In the genomic region with DNA sequence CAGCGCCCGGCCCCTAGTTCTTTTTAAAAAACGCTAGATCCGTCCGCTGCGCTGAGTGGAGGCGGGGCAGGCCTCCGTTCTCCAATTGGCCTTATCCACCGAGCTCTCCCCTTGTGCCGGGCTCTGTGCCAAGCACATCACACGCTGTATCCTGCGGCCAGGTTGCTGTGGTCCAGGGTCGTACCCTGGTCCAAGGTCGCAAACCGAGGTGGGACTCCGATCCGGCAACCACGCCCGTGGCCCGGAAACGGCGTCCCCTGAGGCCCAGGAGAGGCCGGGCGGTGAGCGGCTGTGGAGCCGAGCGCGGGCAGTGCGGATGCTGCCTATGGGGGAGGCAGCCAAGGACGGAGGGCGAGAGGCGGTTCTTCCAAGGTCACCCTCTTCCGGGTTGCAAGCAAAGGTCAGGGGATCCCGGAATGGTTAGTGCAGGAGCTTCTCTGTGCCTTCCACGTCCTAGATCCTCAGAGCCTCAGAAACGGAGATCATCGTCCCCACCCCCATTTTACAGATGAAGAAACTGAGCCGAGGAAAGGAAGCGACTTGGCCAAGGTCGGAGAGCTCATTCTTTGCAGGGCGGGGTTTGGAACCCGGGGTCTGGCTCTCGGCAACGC, we compare ENCODE assay signal across 8 cellular contexts.
DNase-seq lines count a peak whose midpoint lies in the region; ATAC-seq and TF ChIP-seq lines count a peak whose summit lies in the region.

No MANE protein-coding gene starts in this region.

- H3K27me3 Mint-ChIP-seq in naive thymus-derived CD4-positive, alpha-beta T cell = peaks cover 0 to 22% (median 0%) of the 10 kb centered on the region in 5 donors

- peak overlapping the region in 7 of 9 donors; percentile 13 to 80 (median 67) for H3K27ac Mint-ChIP-seq in naive thymus-derived CD4-positive, alpha-beta T cell

- H3K9me3 Mint-ChIP-seq in naive thymus-derived CD4-positive, alpha-beta T cell = peaks cover 0 to 5% (median 0%) of the 10 kb centered on the region in 11 donors

- CTCF ChIA-PET in AG04449 (lab: Yijun Ruan, JAX) = interaction anchor here (0.7 to 2.6 kb wide), 5 partner anchors 12 to 106 kb away, joined by 3 to 12 read pairs (median 7); no protein-coding TSS in a partner anchor
- CTCF ChIA-PET in naive thymus-derived CD4-positive, alpha-beta T cell (lab: Charles Lee) = interaction anchor here (0.9 kb wide), 1 partner anchor 32 kb away, joined by 3 read pairs; no protein-coding TSS in a partner anchor

- H3K4me1 ChIP-seq in naive thymus-derived CD4-positive, alpha-beta T cell (ENCODE audit: control insufficient read depth in 2 of 2, insufficient read depth in 2 of 2, low read length in 2 of 2) = peaks cover 6 to 35% of the 10 kb centered on the region in 2 donors

- POLR2A ChIA-PET in AG04449 (lab: Yijun Ruan, JAX) = interaction anchor here (0.9 kb wide), 1 partner anchor 24 kb away, joined by 3 read pairs; no protein-coding TSS in a partner anchor
- POLR2A ChIA-PET in naive thymus-derived CD4-positive, alpha-beta T cell (lab: Charles Lee) = interaction anchor here (1.1 kb wide), 1 partner anchor 15 kb away, joined by 3 read pairs; no protein-coding TSS in a partner anchor

- no peak for TF ChIP-seq CTCF in AG04449 (IDR thresholded peaks at IDR 0.05; ENCODE audit: insufficient read depth, low read length, missing control alignments)

- intact Hi-C loops in naive thymus-derived CD4-positive, alpha-beta T cell (cut with micrococcal nuclease) = no loop called here

- no peak for DNase-seq in AG04449 (ENCODE audit: low read depth, low spot score)
- peak; percentile 49 for DNase-seq in NCI-H2171 treated with DMSO at 0.1 percent for 48 hours (lab: John Stamatoyannopoulos, UW)
- peak; percentile 40 to 55 for DNase-seq in dermis microvascular lymphatic vessel endothelial cell (ENCODE audit: low read depth in 2 of 2)
- DNase-seq in naive thymus-derived CD4-positive, alpha-beta T cell = no peak
- no peak for DNase-seq in NCI-H2107 treated with DMSO at 0.1 percent for 48 hours (lab: John Stamatoyannopoulos, UW; ENCODE audit: unreplicated experiment)
- no peak for DNase-seq in dedifferentiated amniotic fluid mesenchymal stem cell (ENCODE audit: extremely low spot score)

- no peaks in the 10 kb centered on the region for H3K27me3 ChIP-seq in naive thymus-derived CD4-positive, alpha-beta T cell (ENCODE audit: control insufficient read depth in 2 of 2, insufficient read depth in 2 of 2, low read length in 2 of 2)

- H3K9me3 ChIP-seq in naive thymus-derived CD4-positive, alpha-beta T cell (ENCODE audit: control insufficient read depth in 2 of 3, low read length in 3 of 3) = no peaks in the 10 kb centered on the region

- ATAC-seq in GM18873 (IDR thresholded peaks at IDR 0.05; ENCODE audit: low FRiP score, unreplicated experiment) (peak; percentile 45), GM21825 (IDR thresholded peaks at IDR 0.05; ENCODE audit: unreplicated experiment) (no peak)
- peak; percentile 40 for ATAC-seq in naive thymus-derived CD4-positive, alpha-beta T cell

- H3K27ac ChIP-seq in naive thymus-derived CD4-positive, alpha-beta T cell (ENCODE audit: low read depth, low read length) = no peak overlapping the region

- H3K4me3 Mint-ChIP-seq in naive thymus-derived CD4-positive, alpha-beta T cell = peak overlapping the region; percentile 77 to 89 (median 88)

- H3K4me3 ChIP-seq in AG04449 (ENCODE audit: low read depth, low read length) = peak overlapping the region; percentile 49
- H3K4me3 ChIP-seq in naive thymus-derived CD4-positive, alpha-beta T cell (ENCODE audit: low read length) = peak overlapping the region; percentile 56

- peaks cover 29 to 80% (median 69%) of the 10 kb centered on the region in 7 donors for H3K4me1 Mint-ChIP-seq in naive thymus-derived CD4-positive, alpha-beta T cell

- H3K36me3 Mint-ChIP-seq in naive thymus-derived CD4-positive, alpha-beta T cell = peaks cover 0 to 4% (median 0%) of the 10 kb centered on the region in 5 donors

- no peaks in the 10 kb centered on the region for H3K36me3 ChIP-seq in naive thymus-derived CD4-positive, alpha-beta T cell (ENCODE audit: control insufficient read depth in 2 of 3, insufficient read depth in 3 of 3, low read length in 3 of 3)

Comparison
In these comparisons a context has a peak if more than half of its experiments do, and no peak if none do; other contexts are left out.
1. DNase-seq: peak in NCI-H2171 treated with DMSO at 0.1 percent for 48 hours (single experiment) and dermis microvascular lymphatic vessel endothelial cell (2 of 2); none in AG04449 (single experiment), naive thymus-derived CD4-positive, alpha-beta T cell (0 of 9), NCI-H2107 treated with DMSO at 0.1 percent for 48 hours (single experiment) and dedifferentiated amniotic fluid mesenchymal stem cell (single experiment).